1 cellular context compared by ENCODE assay signal in the genomic region with DNA sequence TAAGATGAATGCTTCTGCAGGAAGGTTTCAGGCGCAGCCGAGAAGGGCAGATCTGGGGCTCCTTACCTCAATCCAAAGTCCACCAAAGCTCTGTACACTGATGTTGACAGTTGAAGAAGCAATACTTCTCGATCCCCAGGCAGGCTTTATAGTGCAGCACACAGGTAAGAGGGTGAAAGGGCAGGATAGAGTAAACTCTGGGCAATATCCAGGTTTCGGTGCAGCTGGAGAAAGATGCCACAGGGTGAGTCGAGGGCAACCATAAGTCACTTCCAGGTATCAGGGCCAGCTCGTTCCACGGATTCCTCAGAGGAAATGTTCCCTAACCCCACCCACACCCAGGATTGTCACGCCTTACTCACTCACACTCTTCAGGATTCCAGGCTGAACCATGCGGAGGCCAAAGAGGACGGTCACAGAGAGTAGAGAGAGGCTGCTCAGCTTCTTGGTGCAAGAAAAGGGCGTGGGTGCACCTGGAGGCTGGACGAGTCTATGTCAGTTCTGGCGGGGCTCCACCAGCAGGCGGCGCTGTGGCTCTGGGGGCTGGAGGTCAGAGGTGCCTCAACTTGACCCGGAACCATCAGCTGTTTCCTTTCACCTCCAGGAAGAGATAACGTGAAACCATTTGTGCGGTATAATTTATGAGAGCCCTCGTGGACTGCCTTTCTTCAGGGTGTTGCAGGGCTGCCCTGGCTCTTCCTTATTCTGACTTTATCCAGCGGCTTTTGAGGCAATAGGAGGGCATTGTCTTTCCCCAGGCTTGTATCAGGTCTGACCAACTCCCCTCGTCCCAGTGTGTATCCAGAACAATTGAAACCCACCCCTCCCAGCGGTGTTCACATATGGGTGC.
TF ChIP-seq lines count a peak whose summit lies in the region.

No MANE protein-coding gene starts in this region.

TF ChIP-seq in HepG2, 621 proteins besides CTCF, POLR2A, EP300 and RAD21:
- 0 out of 2 replicates have a peak, but pooled peaks have one; percentile 16 for TF ChIP-seq ZNF788 (CRISPR knock-in tag; IDR thresholded peaks at IDR 0.05; ENCODE audit: borderline replicate concordance)
- peak; percentile 38; the same call in 1 of the 2 replicates for TF ChIP-seq SALL1 (CRISPR knock-in tag; IDR thresholded peaks at IDR 0.05)
- TF ChIP-seq, protein P1, sequence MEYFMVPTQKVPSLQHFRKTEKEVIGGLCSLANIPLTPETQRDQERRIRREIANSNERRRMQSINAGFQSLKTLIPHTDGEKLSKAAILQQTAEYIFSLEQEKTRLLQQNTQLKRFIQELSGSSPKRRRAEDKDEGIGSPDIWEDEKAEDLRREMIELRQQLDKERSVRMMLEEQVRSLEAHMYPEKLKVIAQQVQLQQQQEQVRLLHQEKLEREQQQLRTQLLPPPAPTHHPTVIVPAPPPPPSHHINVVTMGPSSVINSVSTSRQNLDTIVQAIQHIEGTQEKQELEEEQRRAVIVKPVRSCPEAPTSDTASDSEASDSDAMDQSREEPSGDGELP (IDR thresholded peaks at IDR 0.05; ENCODE audit: borderline replicate concordance, low read depth) = peak; percentile 77; the same call in 1 of the 2 replicates
- TF ChIP-seq GABPB1 (CRISPR knock-in tag; IDR thresholded peaks at IDR 0.05) = peak; percentile 72
- TF ChIP-seq, protein P2, sequence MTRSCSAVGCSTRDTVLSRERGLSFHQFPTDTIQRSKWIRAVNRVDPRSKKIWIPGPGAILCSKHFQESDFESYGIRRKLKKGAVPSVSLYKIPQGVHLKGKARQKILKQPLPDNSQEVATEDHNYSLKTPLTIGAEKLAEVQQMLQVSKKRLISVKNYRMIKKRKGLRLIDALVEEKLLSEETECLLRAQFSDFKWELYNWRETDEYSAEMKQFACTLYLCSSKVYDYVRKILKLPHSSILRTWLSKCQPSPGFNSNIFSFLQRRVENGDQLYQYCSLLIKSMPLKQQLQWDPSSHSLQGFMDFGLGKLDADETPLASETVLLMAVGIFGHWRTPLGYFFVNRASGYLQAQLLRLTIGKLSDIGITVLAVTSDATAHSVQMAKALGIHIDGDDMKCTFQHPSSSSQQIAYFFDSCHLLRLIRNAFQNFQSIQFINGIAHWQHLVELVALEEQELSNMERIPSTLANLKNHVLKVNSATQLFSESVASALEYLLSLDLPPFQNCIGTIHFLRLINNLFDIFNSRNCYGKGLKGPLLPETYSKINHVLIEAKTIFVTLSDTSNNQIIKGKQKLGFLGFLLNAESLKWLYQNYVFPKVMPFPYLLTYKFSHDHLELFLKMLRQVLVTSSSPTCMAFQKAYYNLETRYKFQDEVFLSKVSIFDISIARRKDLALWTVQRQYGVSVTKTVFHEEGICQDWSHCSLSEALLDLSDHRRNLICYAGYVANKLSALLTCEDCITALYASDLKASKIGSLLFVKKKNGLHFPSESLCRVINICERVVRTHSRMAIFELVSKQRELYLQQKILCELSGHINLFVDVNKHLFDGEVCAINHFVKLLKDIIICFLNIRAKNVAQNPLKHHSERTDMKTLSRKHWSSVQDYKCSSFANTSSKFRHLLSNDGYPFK (CRISPR knock-in tag; IDR thresholded peaks at IDR 0.05; ENCODE audit: borderline replicate concordance) = 0 out of 2 replicates have a peak, but pooled peaks have one; percentile 28
- TF ChIP-seq ZNF614 (CRISPR knock-in tag; IDR thresholded peaks at IDR 0.05; ENCODE audit: borderline replicate concordance) = no peak
- TF ChIP-seq NR2C2 (CRISPR knock-in tag; IDR thresholded peaks at IDR 0.05; ENCODE audit: borderline replicate concordance) = peak; percentile 94
- 0 out of 2 replicates have a peak, but pooled peaks have one; percentile 69 for TF ChIP-seq NR2F2 (IDR thresholded peaks at IDR 0.05; ENCODE audit: borderline replicate concordance, low read depth)
- no peak for TF ChIP-seq ZNF17 (CRISPR knock-in tag; IDR thresholded peaks at IDR 0.05)
- TF ChIP-seq AHR (CRISPR knock-in tag; IDR thresholded peaks at IDR 0.05) = 0 out of 2 replicates have a peak, but pooled peaks have one; percentile 68
- TF ChIP-seq, protein P3, sequence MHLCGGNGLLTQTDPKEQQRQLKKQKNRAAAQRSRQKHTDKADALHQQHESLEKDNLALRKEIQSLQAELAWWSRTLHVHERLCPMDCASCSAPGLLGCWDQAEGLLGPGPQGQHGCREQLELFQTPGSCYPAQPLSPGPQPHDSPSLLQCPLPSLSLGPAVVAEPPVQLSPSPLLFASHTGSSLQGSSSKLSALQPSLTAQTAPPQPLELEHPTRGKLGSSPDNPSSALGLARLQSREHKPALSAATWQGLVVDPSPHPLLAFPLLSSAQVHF (CRISPR knock-in tag; IDR thresholded peaks at IDR 0.05) = no peak
- peak; percentile 53; the same call in 1 of the 2 replicates for TF ChIP-seq CBX5 (CRISPR knock-in tag; IDR thresholded peaks at IDR 0.05; ENCODE audit: borderline replicate concordance)
- no peak for TF ChIP-seq ZSCAN21 (CRISPR knock-in tag; IDR thresholded peaks at IDR 0.05; ENCODE audit: borderline replicate concordance)
- no peak for TF ChIP-seq ZFP36L1 (CRISPR knock-in tag; IDR thresholded peaks at IDR 0.05)
- TF ChIP-seq KDM5A (IDR thresholded peaks at IDR 0.05; ENCODE audit: borderline replicate concordance, low read length) = no peak
- 0 out of 2 replicates have a peak, but pooled peaks have one; percentile 36 for TF ChIP-seq ZNF501 (CRISPR knock-in tag; IDR thresholded peaks at IDR 0.05)
- TF ChIP-seq NR2F6 (IDR thresholded peaks at IDR 0.05) = peak; percentile 95
- TF ChIP-seq NR2F6 (CRISPR knock-in tag; IDR thresholded peaks at IDR 0.05) = peak; percentile 95
- TF ChIP-seq HNF4A (CRISPR knock-in tag; IDR thresholded peaks at IDR 0.05) = 0 out of 2 replicates have a peak, but pooled peaks have one; percentile 3
- no peak for TF ChIP-seq SNAI1 (CRISPR knock-in tag; IDR thresholded peaks at IDR 0.05; ENCODE audit: borderline replicate concordance)
- peak; percentile 28; the same call in 1 of the 2 replicates for TF ChIP-seq KAT8 (CRISPR knock-in tag; IDR thresholded peaks at IDR 0.05)
- 0 out of 2 replicates have a peak, but pooled peaks have one; percentile 30 for TF ChIP-seq ZNF720 (CRISPR knock-in tag; IDR thresholded peaks at IDR 0.05)
- TF ChIP-seq, protein P4, sequence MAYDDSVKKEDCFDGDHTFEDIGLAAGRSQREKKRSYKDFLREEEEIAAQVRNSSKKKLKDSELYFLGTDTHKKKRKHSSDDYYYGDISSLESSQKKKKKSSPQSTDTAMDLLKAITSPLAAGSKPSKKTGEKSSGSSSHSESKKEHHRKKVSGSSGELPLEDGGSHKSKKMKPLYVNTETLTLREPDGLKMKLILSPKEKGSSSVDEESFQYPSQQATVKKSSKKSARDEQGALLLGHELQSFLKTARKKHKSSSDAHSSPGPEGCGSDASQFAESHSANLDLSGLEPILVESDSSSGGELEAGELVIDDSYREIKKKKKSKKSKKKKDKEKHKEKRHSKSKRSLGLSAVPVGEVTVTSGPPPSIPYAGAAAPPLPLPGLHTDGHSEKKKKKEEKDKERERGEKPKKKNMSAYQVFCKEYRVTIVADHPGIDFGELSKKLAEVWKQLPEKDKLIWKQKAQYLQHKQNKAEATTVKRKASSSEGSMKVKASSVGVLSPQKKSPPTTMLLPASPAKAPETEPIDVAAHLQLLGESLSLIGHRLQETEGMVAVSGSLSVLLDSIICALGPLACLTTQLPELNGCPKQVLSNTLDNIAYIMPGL (CRISPR knock-in tag; IDR thresholded peaks at IDR 0.05; ENCODE audit: borderline replicate concordance in 1 of 2, low read depth in 1 of 2) = 0 out of 4 replicates have a peak, but pooled peaks of 1 of the 2 experiments have one; percentile 20
- TF ChIP-seq MAZ (IDR thresholded peaks at IDR 0.05; ENCODE audit: borderline replicate concordance, low read depth, low read length) = 0 out of 2 replicates have a peak, but pooled peaks have one; percentile 32
- no peak for TF ChIP-seq MAZ (CRISPR knock-in tag; IDR thresholded peaks at IDR 0.05; ENCODE audit: low read depth)
- TF ChIP-seq STAG1 (CRISPR knock-in tag; IDR thresholded peaks at IDR 0.05) = peak; percentile 55
- TF ChIP-seq ZNF607 (CRISPR knock-in tag; IDR thresholded peaks at IDR 0.05; ENCODE audit: borderline replicate concordance) = 0 out of 2 replicates have a peak, but pooled peaks have one; percentile 25
- TF ChIP-seq STAT5B (CRISPR knock-in tag; IDR thresholded peaks at IDR 0.05) = no peak
- TF ChIP-seq REXO4 (CRISPR knock-in tag; IDR thresholded peaks at IDR 0.05; ENCODE audit: borderline replicate concordance) = no peak
- no peak for TF ChIP-seq SRSF1 (optimal IDR thresholded peaks at IDR 0.05; ENCODE audit: low read depth, low read length)
- 0 out of 2 replicates have a peak, but pooled peaks have one; percentile 42 for TF ChIP-seq ZNF124 (CRISPR knock-in tag; IDR thresholded peaks at IDR 0.05)
- TF ChIP-seq, protein P5, sequence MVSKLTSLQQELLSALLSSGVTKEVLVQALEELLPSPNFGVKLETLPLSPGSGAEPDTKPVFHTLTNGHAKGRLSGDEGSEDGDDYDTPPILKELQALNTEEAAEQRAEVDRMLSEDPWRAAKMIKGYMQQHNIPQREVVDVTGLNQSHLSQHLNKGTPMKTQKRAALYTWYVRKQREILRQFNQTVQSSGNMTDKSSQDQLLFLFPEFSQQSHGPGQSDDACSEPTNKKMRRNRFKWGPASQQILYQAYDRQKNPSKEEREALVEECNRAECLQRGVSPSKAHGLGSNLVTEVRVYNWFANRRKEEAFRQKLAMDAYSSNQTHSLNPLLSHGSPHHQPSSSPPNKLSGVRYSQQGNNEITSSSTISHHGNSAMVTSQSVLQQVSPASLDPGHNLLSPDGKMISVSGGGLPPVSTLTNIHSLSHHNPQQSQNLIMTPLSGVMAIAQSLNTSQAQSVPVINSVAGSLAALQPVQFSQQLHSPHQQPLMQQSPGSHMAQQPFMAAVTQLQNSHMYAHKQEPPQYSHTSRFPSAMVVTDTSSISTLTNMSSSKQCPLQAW (CRISPR knock-in tag; IDR thresholded peaks at IDR 0.05) = peak; percentile 53; the same call in 1 of the 2 replicates
- TF ChIP-seq ERF (CRISPR knock-in tag; IDR thresholded peaks at IDR 0.05) = 0 out of 2 replicates have a peak, but pooled peaks have one; percentile 42
- TF ChIP-seq ZNF768 (CRISPR knock-in tag; IDR thresholded peaks at IDR 0.05) = peak; percentile 45; the same call in 1 of the 2 replicates
- peak; percentile 64 to 87; a peak in 3 of 4 replicates for TF ChIP-seq NR2F1 (CRISPR knock-in tag; IDR thresholded peaks at IDR 0.05)
- TF ChIP-seq GABPA (IDR thresholded peaks at IDR 0.05; ENCODE audit: low read depth, low read length) = peak; percentile 52
- TF ChIP-seq GABPA (CRISPR knock-in tag; IDR thresholded peaks at IDR 0.05; ENCODE audit: low read depth) = peak; percentile 76
- TF ChIP-seq RXRA (CRISPR knock-in tag; IDR thresholded peaks at IDR 0.05) = peak; percentile 31; the same call in 1 of the 2 replicates
- TF ChIP-seq, protein P6, sequence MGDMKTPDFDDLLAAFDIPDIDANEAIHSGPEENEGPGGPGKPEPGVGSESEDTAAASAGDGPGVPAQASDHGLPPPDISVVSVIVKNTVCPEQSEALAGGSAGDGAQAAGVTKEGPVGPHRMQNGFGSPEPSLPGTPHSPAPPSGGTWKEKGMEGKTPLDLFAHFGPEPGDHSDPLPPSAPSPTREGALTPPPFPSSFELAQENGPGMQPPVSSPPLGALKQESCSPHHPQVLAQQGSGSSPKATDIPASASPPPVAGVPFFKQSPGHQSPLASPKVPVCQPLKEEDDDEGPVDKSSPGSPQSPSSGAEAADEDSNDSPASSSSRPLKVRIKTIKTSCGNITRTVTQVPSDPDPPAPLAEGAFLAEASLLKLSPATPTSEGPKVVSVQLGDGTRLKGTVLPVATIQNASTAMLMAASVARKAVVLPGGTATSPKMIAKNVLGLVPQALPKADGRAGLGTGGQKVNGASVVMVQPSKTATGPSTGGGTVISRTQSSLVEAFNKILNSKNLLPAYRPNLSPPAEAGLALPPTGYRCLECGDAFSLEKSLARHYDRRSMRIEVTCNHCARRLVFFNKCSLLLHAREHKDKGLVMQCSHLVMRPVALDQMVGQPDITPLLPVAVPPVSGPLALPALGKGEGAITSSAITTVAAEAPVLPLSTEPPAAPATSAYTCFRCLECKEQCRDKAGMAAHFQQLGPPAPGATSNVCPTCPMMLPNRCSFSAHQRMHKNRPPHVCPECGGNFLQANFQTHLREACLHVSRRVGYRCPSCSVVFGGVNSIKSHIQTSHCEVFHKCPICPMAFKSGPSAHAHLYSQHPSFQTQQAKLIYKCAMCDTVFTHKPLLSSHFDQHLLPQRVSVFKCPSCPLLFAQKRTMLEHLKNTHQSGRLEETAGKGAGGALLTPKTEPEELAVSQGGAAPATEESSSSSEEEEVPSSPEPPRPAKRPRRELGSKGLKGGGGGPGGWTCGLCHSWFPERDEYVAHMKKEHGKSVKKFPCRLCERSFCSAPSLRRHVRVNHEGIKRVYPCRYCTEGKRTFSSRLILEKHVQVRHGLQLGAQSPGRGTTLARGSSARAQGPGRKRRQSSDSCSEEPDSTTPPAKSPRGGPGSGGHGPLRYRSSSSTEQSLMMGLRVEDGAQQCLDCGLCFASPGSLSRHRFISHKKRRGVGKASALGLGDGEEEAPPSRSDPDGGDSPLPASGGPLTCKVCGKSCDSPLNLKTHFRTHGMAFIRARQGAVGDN (CRISPR knock-in tag; IDR thresholded peaks at IDR 0.05) = peak; percentile 27; the same call in 1 of the 2 replicates
- TF ChIP-seq ATF1 (CRISPR knock-in tag; IDR thresholded peaks at IDR 0.05) = no peak
- TF ChIP-seq DNMT1 (CRISPR knock-in tag; IDR thresholded peaks at IDR 0.05) = 0 out of 2 replicates have a peak, but pooled peaks have one; percentile 50
- 0 out of 2 replicates have a peak, but pooled peaks have one; percentile 33 for TF ChIP-seq ZNF766 (CRISPR knock-in tag; IDR thresholded peaks at IDR 0.05; ENCODE audit: borderline replicate concordance)
- TF ChIP-seq XRCC5 (optimal IDR thresholded peaks at IDR 0.05; ENCODE audit: low read length) = peak; percentile 88
